1 cellular context compared by ENCODE assay signal in genomic region chr4:83552924-83553323, GRCh38.
A peak's percentile ranks its signal among the peaks of the same experiment; 100 is the strongest.
TF ChIP-seq lines count a peak whose summit lies in the region.

No MANE protein-coding gene starts in this region.

TF ChIP-seq in K562, 482 proteins besides CTCF, POLR2A, EP300 and RAD21 (continued from another document and continues in another):
- TF ChIP-seq ZBTB33 (CRISPR knock-in tag; IDR thresholded peaks at IDR 0.05) (no peak), GMEB1 (CRISPR knock-in tag; IDR thresholded peaks at IDR 0.05) (no peak), HMG20B (CRISPR knock-in tag; IDR thresholded peaks at IDR 0.05) (no peak), RREB1 (CRISPR knock-in tag; IDR thresholded peaks at IDR 0.05) (0 out of 2 replicates have a peak, but pooled peaks have one; percentile 55), CEBPG (CRISPR knock-in tag; IDR thresholded peaks at IDR 0.05) (no peak), CEBPG (tag; conservative IDR thresholded peaks at IDR 0.05 in 1 of 2, IDR thresholded peaks at IDR 0.05 in 1 of 2) (no peak), ZBTB43 (CRISPR knock-in tag; IDR thresholded peaks at IDR 0.05) (no peak), ETS2 (tag; IDR thresholded peaks at IDR 0.05; ENCODE audit: borderline replicate concordance, poor library complexity, severe bottlenecking) (no peak), C11orf30 (IDR thresholded peaks at IDR 0.05; ENCODE audit: low read depth) (peak; percentile 85), NFE2 (IDR thresholded peaks at IDR 0.05; ENCODE audit: low read depth) (peak; percentile 92), PTBP1 (IDR thresholded peaks at IDR 0.05; ENCODE audit: low read depth, low read length) (no peak), MAFF (IDR thresholded peaks at IDR 0.05; ENCODE audit: low read length) (peak; percentile 37; the same call in 1 of the 2 replicates), GABPB1 (CRISPR knock-in tag; IDR thresholded peaks at IDR 0.05) (no peak), ZNF316 (IDR thresholded peaks at IDR 0.05) (peak; percentile 88), ZBTB5 (IDR thresholded peaks at IDR 0.05) (no peak), THRA (IDR thresholded peaks at IDR 0.05) (no peak), SRSF7 (optimal IDR thresholded peaks at IDR 0.05; ENCODE audit: low read depth, low read length) (no peak), CC2D1A (IDR thresholded peaks at IDR 0.05) (no peak), JUND (IDR thresholded peaks at IDR 0.05; ENCODE audit: borderline replicate concordance, low read depth, low read length) (no peak), JUND (tag; IDR thresholded peaks at IDR 0.05; ENCODE audit: borderline replicate concordance, low read depth, low read length) (peak; percentile 43; the same call in 1 of the 3 replicates), RBM22 (IDR thresholded peaks at IDR 0.05; ENCODE audit: low read depth, low read length, poor library complexity, severe bottlenecking) (no peak), CLOCK (CRISPR knock-in tag; IDR thresholded peaks at IDR 0.05; ENCODE audit: borderline replicate concordance) (no peak), ZNF79 (CRISPR knock-in tag; IDR thresholded peaks at IDR 0.05; ENCODE audit: low read depth) (no peak), MAFK (IDR thresholded peaks at IDR 0.05; ENCODE audit: low read length) (peak; percentile 63), SRSF3 (IDR thresholded peaks at IDR 0.05; ENCODE audit: insufficient read depth, low read length) (no peak), FOXA1 (IDR thresholded peaks at IDR 0.05; ENCODE audit: borderline replicate concordance) (no peak), CREM (IDR thresholded peaks at IDR 0.05; ENCODE audit: low read depth) (0 out of 2 replicates have a peak, but pooled peaks have one; percentile 16), BCLAF1 (IDR thresholded peaks at IDR 0.05; ENCODE audit: borderline replicate concordance in 1 of 2, control insufficient read depth in 1 of 2, low read depth in 2 of 2, low read length in 1 of 2) (no peak), ID3 (CRISPR knock-in tag; IDR thresholded peaks at IDR 0.05) (no peak), ID3 (tag; IDR thresholded peaks at IDR 0.05) (peak; percentile 59; the same call in 1 of the 2 replicates), ZBTB26 (CRISPR knock-in tag; IDR thresholded peaks at IDR 0.05) (no peak), ZC3H8 (IDR thresholded peaks at IDR 0.05) (no peak), GABPA (tag; conservative IDR thresholded peaks at IDR 0.05; ENCODE audit: low read depth) (0 out of 2 replicates have a peak, but pooled peaks have one; percentile 20), POLR3A (IDR thresholded peaks at IDR 0.05; ENCODE audit: borderline replicate concordance, extremely low read depth, insufficient read depth, insufficient read length) (no peak), ZNF140 (CRISPR knock-in tag; IDR thresholded peaks at IDR 0.05) (no peak), MYNN (IDR thresholded peaks at IDR 0.05) (no peak), MYNN (CRISPR knock-in tag; IDR thresholded peaks at IDR 0.05) (no peak)
